ENCODE assay signal across 19 cellular contexts in the genomic region with DNA sequence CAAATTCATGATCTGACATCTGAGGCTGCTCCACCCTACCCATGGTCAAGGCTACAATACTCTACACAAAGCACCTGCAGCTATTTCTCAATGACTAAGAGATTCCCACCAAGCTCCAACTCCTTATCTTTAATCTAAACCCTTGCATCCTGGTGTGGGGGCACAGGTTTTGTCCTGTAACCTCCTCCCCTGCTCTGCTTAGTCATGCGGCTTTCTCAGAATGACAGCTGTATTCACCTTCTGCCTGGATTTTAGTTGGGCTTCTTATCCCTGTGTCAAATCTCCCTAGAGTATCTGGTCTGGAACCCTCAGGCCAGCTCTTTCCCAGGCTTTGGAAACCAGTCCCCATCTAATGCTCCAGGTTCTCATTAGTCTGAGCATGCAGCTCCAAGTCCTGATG.
"Had no signal": no experiment of that assay in that cellular context is flagged by ENCODE, and none has a peak within 500 bp of the region (broad histone marks: within the 10 kb centered on the region; RNA-seq: fewer than 3 reads in every experiment).

No MANE protein-coding gene starts in this region.

- DNase-seq: activated CD4-positive, alpha-beta T cell treated with anti-CD3 and anti-CD28 coated beads, Interleukin-2, amount 50 U/mL, for 4 hours; activated CD4-positive, CD25-positive, alpha-beta regulatory T cell; activated T-cell treated with anti-CD3 and anti-CD28 coated beads, Interleukin-2, amount 50 U/mL, for 1 hour; amniotic stem cell; caudate nucleus; colonic mucosa; kidney; left lung; natural killer cell; stimulated activated CD4-positive, alpha-beta T cell treated with anti-CD3 and anti-CD28 coated beads, Interleukin-12 subunit alpha, Interleukin-12 subunit beta, amount 100 ng/mL, for 4 hours; stimulated activated CD4-positive, alpha-beta T cell treated with anti-CD3 and anti-CD28 coated beads, Interleukin-2, amount 100 ng/mL, for 24 hours; T-helper 17 cell; tibial artery; uterus had no signal

- H3K27ac Mint-ChIP-seq: activated naive CD4-positive, alpha-beta T cell treated with anti-CD3 and anti-CD28 coated beads, Interleukin-2, amount 50 U/mL, for 24 hours; natural killer cell; T-helper 17 cell had no signal

- H3K36me3 ChIP-seq: colonic mucosa, esophagus muscularis mucosa, left lung, neutrophil, tibial artery, uterus had no signal

- H3K4me1 Mint-ChIP-seq: activated naive CD4-positive, alpha-beta T cell treated with anti-CD3 and anti-CD28 coated beads, Interleukin-2, amount 50 U/mL, for 24 hours; natural killer cell; T-helper 17 cell had no signal

- H3K9me3 ChIP-seq: colonic mucosa, esophagus muscularis mucosa, left lung, neutrophil, tibial artery, uterus had no signal

- H3K9me3 Mint-ChIP-seq: activated naive CD4-positive, alpha-beta T cell treated with anti-CD3 and anti-CD28 coated beads, Interleukin-2, amount 50 U/mL, for 24 hours; natural killer cell had no signal

- H3K36me3 Mint-ChIP-seq: activated naive CD4-positive, alpha-beta T cell treated with anti-CD3 and anti-CD28 coated beads, Interleukin-2, amount 50 U/mL, for 24 hours; natural killer cell had no signal

- H3K4me2 ChIP-seq: hepatocyte had no signal

- H3K79me2 ChIP-seq: hepatocyte, parathyroid adenoma had no signal

- H3K27ac ChIP-seq: colonic mucosa, esophagus muscularis mucosa, hepatocyte, left lung, neutrophil, parathyroid adenoma, tibial artery, uterus had no signal

- H2AFZ ChIP-seq: hepatocyte, parathyroid adenoma had no signal

- H3K9ac ChIP-seq: parathyroid adenoma had no signal

- H3K4me3 ChIP-seq: colonic mucosa, esophagus muscularis mucosa, hepatocyte, left lung, tibial artery, uterus had no signal

- H3K4me1 ChIP-seq: colonic mucosa, esophagus muscularis mucosa, left lung, parathyroid adenoma, uterus had no signal

- ATAC-seq: left lung, natural killer cell, T-helper 17 cell had no signal

- H3K4me3 Mint-ChIP-seq: activated naive CD4-positive, alpha-beta T cell treated with anti-CD3 and anti-CD28 coated beads, Interleukin-2, amount 50 U/mL, for 24 hours; natural killer cell; T-helper 17 cell had no signal

- H3K27me3 ChIP-seq: colonic mucosa, esophagus muscularis mucosa, hepatocyte, left lung, tibial artery, uterus had no signal
